ENCODE assay signal across 1 cellular context in genomic region chr4:82428969-82429727, GRCh38.
TF ChIP-seq lines count a peak whose summit lies in the region.

No MANE protein-coding gene starts in this region.

TF ChIP-seq in K562, 482 proteins besides CTCF, POLR2A, EP300 and RAD21 (continued from another document and continues in another):
- TF ChIP-seq PBX2 (CRISPR knock-in tag; IDR thresholded peaks at IDR 0.05; ENCODE audit: low read depth) (no peak), PBX2 (tag; conservative IDR thresholded peaks at IDR 0.05; ENCODE audit: low read depth) (no peak), ZNF583 (CRISPR knock-in tag; IDR thresholded peaks at IDR 0.05) (no peak), GABPB1 (CRISPR knock-in tag; IDR thresholded peaks at IDR 0.05) (peak; percentile 74), PRDM10 (IDR thresholded peaks at IDR 0.05; ENCODE audit: partially characterized antibody) (no peak), MCM2 (IDR thresholded peaks at IDR 0.05; ENCODE audit: low read depth) (no peak), POLR2G (IDR thresholded peaks at IDR 0.05; ENCODE audit: low read depth, low read length) (peak; percentile 97), ZBTB7A (IDR thresholded peaks at IDR 0.05; ENCODE audit: borderline replicate concordance, control insufficient read depth, low read depth, low read length) (peak; percentile 0; the same call in 1 of the 2 replicates), ZNF778 (CRISPR knock-in tag; IDR thresholded peaks at IDR 0.05) (no peak), NFIC (IDR thresholded peaks at IDR 0.05) (peak; percentile 28), RHOXF2B (CRISPR knock-in tag; conservative IDR thresholded peaks at IDR 0.05) (no peak), HNRNPK (IDR thresholded peaks at IDR 0.05; ENCODE audit: low read depth, low read length, poor library complexity, severe bottlenecking) (peak; percentile 30), ELF4 (CRISPR knock-in tag; IDR thresholded peaks at IDR 0.05) (no peak), ZSCAN29 (IDR thresholded peaks at IDR 0.05) (no peak), CHD2 (IDR thresholded peaks at IDR 0.05; ENCODE audit: low read depth, low read length) (peak; percentile 32), MCM5 (IDR thresholded peaks at IDR 0.05; ENCODE audit: low read depth) (no peak), NCOA1 (IDR thresholded peaks at IDR 0.05; ENCODE audit: low read depth) (no peak), HDAC8 (tag; IDR thresholded peaks at IDR 0.05) (no peak), ZNF24 (IDR thresholded peaks at IDR 0.05) (peak; percentile 24; the same call in 1 of the 2 replicates), ESRRA (IDR thresholded peaks at IDR 0.05; ENCODE audit: borderline replicate concordance, low read depth) (peak; percentile 54; the same call in 1 of the 2 replicates), COPS2 (conservative IDR thresholded peaks at IDR 0.05) (no peak), ZNF668 (CRISPR knock-in tag; IDR thresholded peaks at IDR 0.05) (no peak), CC2D1A (IDR thresholded peaks at IDR 0.05) (no peak), PHB2 (IDR thresholded peaks at IDR 0.05; ENCODE audit: low read depth) (no peak), PTRF (tag; IDR thresholded peaks at IDR 0.05) (no peak), TAF7 (tag; IDR thresholded peaks at IDR 0.05) (peak; percentile 71), CBX8 (IDR thresholded peaks at IDR 0.05; ENCODE audit: borderline replicate concordance, extremely low read depth, low read depth, low read length, poor library complexity, severe bottlenecking) (no peak), CTBP1 (IDR thresholded peaks at IDR 0.05; ENCODE audit: borderline replicate concordance) (peak; percentile 89), NR2C1 (IDR thresholded peaks at IDR 0.05) (no peak), NR2C1 (tag; IDR thresholded peaks at IDR 0.05) (no peak), CHAMP1 (IDR thresholded peaks at IDR 0.05) (no peak), SAFB (IDR thresholded peaks at IDR 0.05; ENCODE audit: borderline replicate concordance, low read depth, low read length) (no peak), NR1H2 (CRISPR knock-in tag; IDR thresholded peaks at IDR 0.05) (no peak), ZNF431 (CRISPR knock-in tag; IDR thresholded peaks at IDR 0.05) (no peak), RBM15 (IDR thresholded peaks at IDR 0.05; ENCODE audit: insufficient read depth, low read length) (0 out of 2 replicates have a peak, but pooled peaks have one; percentile 75), MYBL2 (IDR thresholded peaks at IDR 0.05; ENCODE audit: low read depth) (no peak), MYBL2 (CRISPR knock-in tag; IDR thresholded peaks at IDR 0.05; ENCODE audit: borderline replicate concordance) (no peak), TCF7L2 (IDR thresholded peaks at IDR 0.05; ENCODE audit: low read depth, low read length) (no peak), PHTF2 (CRISPR knock-in tag; IDR thresholded peaks at IDR 0.05) (no peak)
- TF ChIP-seq, protein P1, sequence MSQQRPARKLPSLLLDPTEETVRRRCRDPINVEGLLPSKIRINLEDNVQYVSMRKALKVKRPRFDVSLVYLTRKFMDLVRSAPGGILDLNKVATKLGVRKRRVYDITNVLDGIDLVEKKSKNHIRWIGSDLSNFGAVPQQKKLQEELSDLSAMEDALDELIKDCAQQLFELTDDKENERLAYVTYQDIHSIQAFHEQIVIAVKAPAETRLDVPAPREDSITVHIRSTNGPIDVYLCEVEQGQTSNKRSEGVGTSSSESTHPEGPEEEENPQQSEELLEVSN (IDR thresholded peaks at IDR 0.05; ENCODE audit: borderline replicate concordance in 1 of 2, extremely low read depth in 1 of 2, insufficient read depth in 1 of 2, insufficient read length in 1 of 2, low read depth in 1 of 2, low read length in 1 of 2, poor library complexity in 1 of 2, severe bottlenecking in 1 of 2): peak; percentile 85 to 94
- TF ChIP-seq, protein P2, sequence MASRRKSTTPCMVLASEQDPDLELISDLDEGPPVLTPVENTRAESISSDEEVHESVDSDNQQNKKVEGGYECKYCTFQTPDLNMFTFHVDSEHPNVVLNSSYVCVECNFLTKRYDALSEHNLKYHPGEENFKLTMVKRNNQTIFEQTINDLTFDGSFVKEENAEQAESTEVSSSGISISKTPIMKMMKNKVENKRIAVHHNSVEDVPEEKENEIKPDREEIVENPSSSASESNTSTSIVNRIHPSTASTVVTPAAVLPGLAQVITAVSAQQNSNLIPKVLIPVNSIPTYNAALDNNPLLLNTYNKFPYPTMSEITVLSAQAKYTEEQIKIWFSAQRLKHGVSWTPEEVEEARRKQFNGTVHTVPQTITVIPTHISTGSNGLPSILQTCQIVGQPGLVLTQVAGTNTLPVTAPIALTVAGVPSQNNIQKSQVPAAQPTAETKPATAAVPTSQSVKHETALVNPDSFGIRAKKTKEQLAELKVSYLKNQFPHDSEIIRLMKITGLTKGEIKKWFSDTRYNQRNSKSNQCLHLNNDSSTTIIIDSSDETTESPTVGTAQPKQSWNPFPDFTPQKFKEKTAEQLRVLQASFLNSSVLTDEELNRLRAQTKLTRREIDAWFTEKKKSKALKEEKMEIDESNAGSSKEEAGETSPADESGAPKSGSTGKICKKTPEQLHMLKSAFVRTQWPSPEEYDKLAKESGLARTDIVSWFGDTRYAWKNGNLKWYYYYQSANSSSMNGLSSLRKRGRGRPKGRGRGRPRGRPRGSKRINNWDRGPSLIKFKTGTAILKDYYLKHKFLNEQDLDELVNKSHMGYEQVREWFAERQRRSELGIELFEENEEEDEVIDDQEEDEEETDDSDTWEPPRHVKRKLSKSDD (conservative IDR thresholded peaks at IDR 0.05; ENCODE audit: low read length): no peak
- TF ChIP-seq, protein P3, sequence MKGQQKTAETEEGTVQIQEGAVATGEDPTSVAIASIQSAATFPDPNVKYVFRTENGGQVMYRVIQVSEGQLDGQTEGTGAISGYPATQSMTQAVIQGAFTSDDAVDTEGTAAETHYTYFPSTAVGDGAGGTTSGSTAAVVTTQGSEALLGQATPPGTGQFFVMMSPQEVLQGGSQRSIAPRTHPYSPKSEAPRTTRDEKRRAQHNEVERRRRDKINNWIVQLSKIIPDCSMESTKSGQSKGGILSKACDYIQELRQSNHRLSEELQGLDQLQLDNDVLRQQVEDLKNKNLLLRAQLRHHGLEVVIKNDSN (CRISPR knock-in tag; IDR thresholded peaks at IDR 0.05): no peak
- TF ChIP-seq, protein P4, sequence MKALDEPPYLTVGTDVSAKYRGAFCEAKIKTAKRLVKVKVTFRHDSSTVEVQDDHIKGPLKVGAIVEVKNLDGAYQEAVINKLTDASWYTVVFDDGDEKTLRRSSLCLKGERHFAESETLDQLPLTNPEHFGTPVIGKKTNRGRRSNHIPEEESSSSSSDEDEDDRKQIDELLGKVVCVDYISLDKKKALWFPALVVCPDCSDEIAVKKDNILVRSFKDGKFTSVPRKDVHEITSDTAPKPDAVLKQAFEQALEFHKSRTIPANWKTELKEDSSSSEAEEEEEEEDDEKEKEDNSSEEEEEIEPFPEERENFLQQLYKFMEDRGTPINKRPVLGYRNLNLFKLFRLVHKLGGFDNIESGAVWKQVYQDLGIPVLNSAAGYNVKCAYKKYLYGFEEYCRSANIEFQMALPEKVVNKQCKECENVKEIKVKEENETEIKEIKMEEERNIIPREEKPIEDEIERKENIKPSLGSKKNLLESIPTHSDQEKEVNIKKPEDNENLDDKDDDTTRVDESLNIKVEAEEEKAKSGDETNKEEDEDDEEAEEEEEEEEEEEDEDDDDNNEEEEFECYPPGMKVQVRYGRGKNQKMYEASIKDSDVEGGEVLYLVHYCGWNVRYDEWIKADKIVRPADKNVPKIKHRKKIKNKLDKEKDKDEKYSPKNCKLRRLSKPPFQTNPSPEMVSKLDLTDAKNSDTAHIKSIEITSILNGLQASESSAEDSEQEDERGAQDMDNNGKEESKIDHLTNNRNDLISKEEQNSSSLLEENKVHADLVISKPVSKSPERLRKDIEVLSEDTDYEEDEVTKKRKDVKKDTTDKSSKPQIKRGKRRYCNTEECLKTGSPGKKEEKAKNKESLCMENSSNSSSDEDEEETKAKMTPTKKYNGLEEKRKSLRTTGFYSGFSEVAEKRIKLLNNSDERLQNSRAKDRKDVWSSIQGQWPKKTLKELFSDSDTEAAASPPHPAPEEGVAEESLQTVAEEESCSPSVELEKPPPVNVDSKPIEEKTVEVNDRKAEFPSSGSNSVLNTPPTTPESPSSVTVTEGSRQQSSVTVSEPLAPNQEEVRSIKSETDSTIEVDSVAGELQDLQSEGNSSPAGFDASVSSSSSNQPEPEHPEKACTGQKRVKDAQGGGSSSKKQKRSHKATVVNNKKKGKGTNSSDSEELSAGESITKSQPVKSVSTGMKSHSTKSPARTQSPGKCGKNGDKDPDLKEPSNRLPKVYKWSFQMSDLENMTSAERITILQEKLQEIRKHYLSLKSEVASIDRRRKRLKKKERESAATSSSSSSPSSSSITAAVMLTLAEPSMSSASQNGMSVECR (CRISPR knock-in tag; IDR thresholded peaks at IDR 0.05): peak; percentile 38; the same call in 1 of the 2 replicates
- TF ChIP-seq, protein P5, sequence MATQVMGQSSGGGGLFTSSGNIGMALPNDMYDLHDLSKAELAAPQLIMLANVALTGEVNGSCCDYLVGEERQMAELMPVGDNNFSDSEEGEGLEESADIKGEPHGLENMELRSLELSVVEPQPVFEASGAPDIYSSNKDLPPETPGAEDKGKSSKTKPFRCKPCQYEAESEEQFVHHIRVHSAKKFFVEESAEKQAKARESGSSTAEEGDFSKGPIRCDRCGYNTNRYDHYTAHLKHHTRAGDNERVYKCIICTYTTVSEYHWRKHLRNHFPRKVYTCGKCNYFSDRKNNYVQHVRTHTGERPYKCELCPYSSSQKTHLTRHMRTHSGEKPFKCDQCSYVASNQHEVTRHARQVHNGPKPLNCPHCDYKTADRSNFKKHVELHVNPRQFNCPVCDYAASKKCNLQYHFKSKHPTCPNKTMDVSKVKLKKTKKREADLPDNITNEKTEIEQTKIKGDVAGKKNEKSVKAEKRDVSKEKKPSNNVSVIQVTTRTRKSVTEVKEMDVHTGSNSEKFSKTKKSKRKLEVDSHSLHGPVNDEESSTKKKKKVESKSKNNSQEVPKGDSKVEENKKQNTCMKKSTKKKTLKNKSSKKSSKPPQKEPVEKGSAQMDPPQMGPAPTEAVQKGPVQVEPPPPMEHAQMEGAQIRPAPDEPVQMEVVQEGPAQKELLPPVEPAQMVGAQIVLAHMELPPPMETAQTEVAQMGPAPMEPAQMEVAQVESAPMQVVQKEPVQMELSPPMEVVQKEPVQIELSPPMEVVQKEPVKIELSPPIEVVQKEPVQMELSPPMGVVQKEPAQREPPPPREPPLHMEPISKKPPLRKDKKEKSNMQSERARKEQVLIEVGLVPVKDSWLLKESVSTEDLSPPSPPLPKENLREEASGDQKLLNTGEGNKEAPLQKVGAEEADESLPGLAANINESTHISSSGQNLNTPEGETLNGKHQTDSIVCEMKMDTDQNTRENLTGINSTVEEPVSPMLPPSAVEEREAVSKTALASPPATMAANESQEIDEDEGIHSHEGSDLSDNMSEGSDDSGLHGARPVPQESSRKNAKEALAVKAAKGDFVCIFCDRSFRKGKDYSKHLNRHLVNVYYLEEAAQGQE (CRISPR knock-in tag; IDR thresholded peaks at IDR 0.05; ENCODE audit: low read depth): no peak
